8 cellular contexts compared by ENCODE assay signal in genomic region chr17:42531455-42532354, GRCh38. TPM values are rescaled to one million over a fixed set of nuclear protein-coding genes. Genes with fewer than 3 reads are reported as not detected.
DNase-seq lines count a peak whose midpoint lies in the region; ATAC-seq and TF ChIP-seq lines count a peak whose summit lies in the region.

No MANE protein-coding gene starts in this region.

- H3K27me3 ChIP-seq in IMR-90 (ENCODE audit: control insufficient read depth, insufficient read depth, low read length) (no peaks in the 10 kb centered on the region), right atrium auricular region (no peaks in the 10 kb centered on the region), prostate gland (replicated peaks; ENCODE audit: insufficient read depth) (no peaks in the 10 kb centered on the region)

- peak; percentile 56 for DNase-seq in DMS114 treated with DMSO at 0.1 percent for 48 hours (lab: John Stamatoyannopoulos, UW; ENCODE audit: unreplicated experiment)
- DNase-seq in IMR-90, result peak; percentile 34
- DNase-seq in SK-N-MC (ENCODE audit: low read depth, low spot score), result no peak
- peak; percentile 63 for DNase-seq in amniotic epithelial cell (ENCODE audit: low read depth)
- DNase-seq in right atrium auricular region (ENCODE audit: low spot score), result no peak
- no peak for DNase-seq in prostate gland (ENCODE audit: low spot score)

- H3K56ac ChIP-seq in IMR-90 (ENCODE audit: extremely low read depth, insufficient read depth, low read length), result peak overlapping the region; percentile 65; the same call in 1 of the 2 replicates

- H3K9me1 ChIP-seq in IMR-90 (ENCODE audit: insufficient read depth, low read length), result peaks cover 20% of the 10 kb centered on the region

- H3K9ac ChIP-seq in IMR-90 (ENCODE audit: low read depth, low read length), result peak overlapping the region; percentile 62
- no peak overlapping the region for H3K9ac ChIP-seq in SK-N-MC (ENCODE audit: insufficient read length)

- H3K9me3 ChIP-seq in IMR-90 (ENCODE audit: control insufficient read depth, insufficient read depth, low read length), result no peaks in the 10 kb centered on the region
- H3K9me3 ChIP-seq in SK-N-MC (ENCODE audit: low read depth, low read length), result no peaks in the 10 kb centered on the region
- no peaks in the 10 kb centered on the region for H3K9me3 ChIP-seq in right atrium auricular region
- H3K9me3 ChIP-seq in prostate gland, result no peaks in the 10 kb centered on the region

- peak overlapping the region; percentile 39 for H2AK5ac ChIP-seq in IMR-90 (ENCODE audit: low read depth, low read length)

- H2BK20ac ChIP-seq in IMR-90 (ENCODE audit: low read depth, low read length), result peak overlapping the region; percentile 61

- no peaks in the 10 kb centered on the region for H3K36me3 ChIP-seq in IMR-90 (ENCODE audit: control insufficient read depth, insufficient read depth, low read length)
- no peaks in the 10 kb centered on the region for H3K36me3 ChIP-seq in SK-N-MC (ENCODE audit: insufficient read depth, low read length)
- H3K36me3 ChIP-seq in right atrium auricular region, result no peaks in the 10 kb centered on the region
- no peaks in the 10 kb centered on the region for H3K36me3 ChIP-seq in prostate gland

- H3K23ac ChIP-seq in IMR-90 (ENCODE audit: low read depth, low read length), result peak overlapping the region; percentile 59

- H4K91ac ChIP-seq in IMR-90 (ENCODE audit: insufficient read depth, low read depth, low read length), result 0 out of 2 replicates have a peak overlapping the region, but pooled peaks have one; percentile 19

- H3K14ac ChIP-seq in IMR-90 (replicated peaks; ENCODE audit: low read depth, low read length), result peak overlapping the region; percentile 76; the same call in 1 of the 2 replicates

- 0 out of 3 replicates have a peak overlapping the region, but pooled peaks have one; percentile 74 for H2BK15ac ChIP-seq in IMR-90 (ENCODE audit: low read depth, low read length)

- H2BK5ac ChIP-seq in IMR-90 (ENCODE audit: low read depth, low read length, poor library complexity, severe bottlenecking), result no peak overlapping the region

- in situ Hi-C loops in IMR-90 (cut with MboI; ENCODE audit: low sequenced_read_pairs), result no loop called here

- H3K18ac ChIP-seq in IMR-90 (ENCODE audit: low read depth, low read length), result peak overlapping the region; percentile 63; the same call in 1 of the 2 replicates

- WGBS in IMR-90 (ENCODE audit: extremely low coverage in 2 of 2, insufficient read length in 1 of 2), 2 experiments, result 13% methylated on average over 38 of the region's 60 CpGs; no CpG with 5 or more reads in 1 of the 2 experiments
- 13% methylated on average over 60 of the region's 60 CpGs for WGBS in prostate gland

- dilution Hi-C loops in IMR-90 (cut with HindIII; ENCODE audit: low sequenced_read_pairs, unreplicated experiment), result no loop called here

- H4K5ac ChIP-seq in IMR-90 (ENCODE audit: low read depth, low read length), result peak overlapping the region; percentile 52; the same call in 1 of the 2 replicates

- H4K8ac ChIP-seq in IMR-90 (ENCODE audit: low read depth in 2 of 2, low read length in 2 of 2), result peak overlapping the region; percentile 30 to 88; a peak in 2 of 4 replicates

- TF ChIP-seq CTCF in IMR-90 (conservative IDR thresholded peaks at IDR 0.05; ENCODE audit: low read depth, low read length) (peak; percentile 39), right atrium auricular region (IDR thresholded peaks at IDR 0.05) (peak; percentile 28 to 64), prostate gland (IDR thresholded peaks at IDR 0.05) (peak; percentile 21 to 75 (median 52))

- peaks cover 5 to 19% of the 10 kb centered on the region in 2 experiments; a peak in 3 of 4 replicates for H3K79me1 ChIP-seq in IMR-90 (ENCODE audit: low read depth in 1 of 2, low read length in 2 of 2)

- H2AK9ac ChIP-seq in IMR-90 (replicated peaks; ENCODE audit: low read depth, low read length, poor library complexity), result peak overlapping the region; percentile 72

- peak; percentile 41 for TF ChIP-seq RAD21 in IMR-90 (IDR thresholded peaks at IDR 0.05; ENCODE audit: low read length)

- peak overlapping the region; percentile 76 for H3K4me2 ChIP-seq in IMR-90 (ENCODE audit: low read depth, low read length)

- no peak for TF ChIP-seq POLR2A in IMR-90 (IDR thresholded peaks at IDR 0.05; ENCODE audit: low read depth, low read length)
- peak; percentile 25 for TF ChIP-seq POLR2A in prostate gland (IDR thresholded peaks at IDR 0.05)

- CTCF ChIA-PET in IMR-90 (lab: Yijun Ruan, JAX), result interaction anchor here (0.7 to 0.8 kb wide), 2 partner anchors 9 to 432 kb away, joined by 3 to 4 read pairs; no protein-coding TSS in a partner anchor

- H2AFZ ChIP-seq in IMR-90 (replicated peaks; ENCODE audit: low read length, poor library complexity), result peak overlapping the region; percentile 85

- H3K4me1 ChIP-seq in IMR-90 (ENCODE audit: control insufficient read depth, insufficient read depth, low read length) (peaks cover 23% of the 10 kb centered on the region), right atrium auricular region (peaks cover 0 to 21% of the 10 kb centered on the region in 2 donors), prostate gland (replicated peaks) (peaks cover 4% of the 10 kb centered on the region)

- 0 out of 2 replicates have a peak, but pooled peaks cover 1% of the 10 kb centered on the region for H4K20me1 ChIP-seq in IMR-90 (ENCODE audit: insufficient read depth, low read length)

- intact Hi-C loops in IMR-90 (cut with micrococcal nuclease), result no loop called here
- intact Hi-C loops in prostate gland (cut with DNase I), result no loop called here

- H3K4ac ChIP-seq in IMR-90 (ENCODE audit: low read depth, low read length), result peak overlapping the region; percentile 79; the same call in 1 of the 2 replicates

- ATAC-seq in IMR-90 (ENCODE audit: low read depth), result peak; percentile 27
- no peak for ATAC-seq in GM21529 (IDR thresholded peaks at IDR 0.05; ENCODE audit: unreplicated experiment)
- ATAC-seq in HG03280 (IDR thresholded peaks at IDR 0.05; ENCODE audit: unreplicated experiment), result no peak

- peak overlapping the region; percentile 74 for H2BK120ac ChIP-seq in IMR-90 (ENCODE audit: low read depth, low read length)

- H3K27ac ChIP-seq in IMR-90 (ENCODE audit: insufficient read depth, low read length), result peak overlapping the region; percentile 45; the same call in 1 of the 2 replicates
- no peak overlapping the region for H3K27ac ChIP-seq in SK-N-MC
- peak overlapping the region; percentile 79 to 81 for H3K27ac ChIP-seq in right atrium auricular region
- peak overlapping the region; percentile 82 to 85 for H3K27ac ChIP-seq in prostate gland

- POLR2A ChIA-PET in IMR-90 (lab: Charles Lee; ENCODE audit: unreplicated experiment), result interaction anchor here (0.6 kb wide), 1 partner anchor 207 kb away, joined by 4 read pairs; no protein-coding TSS in a partner anchor

- no TSS peak for BruUV-seq in IMR-90 (replicated peaks; lab: Mats Ljungman, UMichigan)

- peak overlapping the region; percentile 42 for H3K4me3 ChIP-seq in IMR-90 (ENCODE audit: insufficient read depth, low read depth, low read length)
- H3K4me3 ChIP-seq in SK-N-MC, result peak overlapping the region; percentile 74
- H3K4me3 ChIP-seq in right atrium auricular region, result peak overlapping the region; percentile 45 to 58
- peak overlapping the region; percentile 41 to 43 for H3K4me3 ChIP-seq in prostate gland

TF ChIP-seq in IMR-90, 13 proteins besides CTCF, POLR2A, EP300 and RAD21 (continues in another document):
- TF ChIP-seq SMC3 (IDR thresholded peaks at IDR 0.05; ENCODE audit: low read depth, low read length) (no peak), MAZ (IDR thresholded peaks at IDR 0.05; ENCODE audit: borderline replicate concordance, low read depth, low read length) (no peak), FOS (IDR thresholded peaks at IDR 0.05; ENCODE audit: low read depth, low read length) (no peak), MAFK (IDR thresholded peaks at IDR 0.05; ENCODE audit: low read depth, low read length) (no peak)

RNA-seq across cellular contexts. Expression of gene NAGLU, which starts 4.3 kb away (rescaled TPM):
- total RNA-seq in IMR-90 (2012; rRNA removed) (6.5 and 7.5 TPM in 2 replicates), right atrium auricular region (10 to 100 TPM; 19.6 to 22.1 TPM), prostate gland (100 to 1,000 TPM in 1 of 2 donors, 10 to 100 TPM in 1; 81.5 to 123 TPM)
- 29.2 TPM in 2 replicates for polyA plus RNA-seq in IMR-90 (2012; rRNA removed)
- 17.3 and 46.5 TPM in 2 replicates for polyA plus RNA-seq in IMR-90 (2012; cell fraction: cytosol; rRNA removed)
- polyA plus RNA-seq in IMR-90 (2012; cell fraction: nucleus; rRNA removed; ENCODE audit: low replicate concordance), result 42.7 and 138 TPM in 2 replicates

RNA-seq across cellular contexts. Expression of gene HSD17B1, which starts 21.0 kb away (rescaled TPM):
- total RNA-seq in IMR-90 (2012; rRNA removed) (0.56 and 0.72 TPM in 2 replicates), right atrium auricular region (under 1 TPM; 0.39 to 0.78 TPM), prostate gland (10 to 100 TPM in 1 of 2 donors, 1 to 10 TPM in 1; 4.1 to 16.2 TPM)
- polyA plus RNA-seq in IMR-90 (2012; rRNA removed), result 1.4 and 2.9 TPM in 2 replicates
- polyA plus RNA-seq in IMR-90 (2012; cell fraction: cytosol; rRNA removed), result 1.4 and 2.6 TPM in 2 replicates
- 1.5 and 3.3 TPM in 2 replicates for polyA plus RNA-seq in IMR-90 (2012; cell fraction: nucleus; rRNA removed; ENCODE audit: low replicate concordance)

RNA-seq across cellular contexts. Expression of gene COASY, which starts 30.2 kb away (rescaled TPM):
- total RNA-seq in IMR-90 (2012; rRNA removed) (9.7 and 10.6 TPM in 2 replicates), right atrium auricular region (10 to 100 TPM; 18.1 to 19.0 TPM), prostate gland (10 to 100 TPM; 52.6 to 80.5 TPM)
- polyA plus RNA-seq in IMR-90 (2012; rRNA removed), result 44.0 and 46.6 TPM in 2 replicates
- polyA plus RNA-seq in IMR-90 (2012; cell fraction: cytosol; rRNA removed), result 32.3 and 40.6 TPM in 2 replicates
- polyA plus RNA-seq in IMR-90 (2012; cell fraction: nucleus; rRNA removed; ENCODE audit: low replicate concordance), result 76.9 and 130 TPM in 2 replicates

RNA-seq across cellular contexts. Expression of gene MLX, which starts 35.2 kb away (rescaled TPM):
- total RNA-seq in IMR-90 (2012; rRNA removed) (37.5 and 37.8 TPM in 2 replicates), right atrium auricular region (10 to 100 TPM; 40.1 to 63.6 TPM), prostate gland (10 to 100 TPM; 28.1 to 52.3 TPM)
- polyA plus RNA-seq in IMR-90 (2012; rRNA removed), result 45.5 and 45.6 TPM in 2 replicates
- 17.2 and 19.2 TPM in 2 replicates for polyA plus RNA-seq in IMR-90 (2012; cell fraction: cytosol; rRNA removed)
- polyA plus RNA-seq in IMR-90 (2012; cell fraction: nucleus; rRNA removed; ENCODE audit: low replicate concordance), result 115 and 123 TPM in 2 replicates

RNA-seq across cellular contexts. Expression of gene PSMC3IP, which starts 45.8 kb away (rescaled TPM):
- total RNA-seq in IMR-90 (2012; rRNA removed) (5.6 and 8.9 TPM in 2 replicates), right atrium auricular region (1 to 10 TPM; 1.2 to 1.6 TPM), prostate gland (10 to 100 TPM in 1 of 2 donors, 1 to 10 TPM in 1; 2.9 to 11.2 TPM)
- 9.8 and 11.1 TPM in 2 replicates for polyA plus RNA-seq in IMR-90 (2012; rRNA removed)
- 2.9 and 5.3 TPM in 2 replicates for polyA plus RNA-seq in IMR-90 (2012; cell fraction: cytosol; rRNA removed)
- polyA plus RNA-seq in IMR-90 (2012; cell fraction: nucleus; rRNA removed; ENCODE audit: low replicate concordance), result 6.5 and 20.3 TPM in 2 replicates

Comparison
In these comparisons a context has a peak if more than half of its experiments do, and no peak if none do; other contexts are left out.
1. DNase-seq: peak in DMS114 treated with DMSO at 0.1 percent for 48 hours (single experiment), IMR-90 (single experiment) and amniotic epithelial cell (single experiment); none in SK-N-MC (single experiment), right atrium auricular region (single experiment) and prostate gland (single experiment).
2. Peak in every context shown above with its lines, with median percentiles within 50 percentile points of each other: H3K4me3 ChIP-seq and CTCF ChIP-seq.